In the genomic region with DNA sequence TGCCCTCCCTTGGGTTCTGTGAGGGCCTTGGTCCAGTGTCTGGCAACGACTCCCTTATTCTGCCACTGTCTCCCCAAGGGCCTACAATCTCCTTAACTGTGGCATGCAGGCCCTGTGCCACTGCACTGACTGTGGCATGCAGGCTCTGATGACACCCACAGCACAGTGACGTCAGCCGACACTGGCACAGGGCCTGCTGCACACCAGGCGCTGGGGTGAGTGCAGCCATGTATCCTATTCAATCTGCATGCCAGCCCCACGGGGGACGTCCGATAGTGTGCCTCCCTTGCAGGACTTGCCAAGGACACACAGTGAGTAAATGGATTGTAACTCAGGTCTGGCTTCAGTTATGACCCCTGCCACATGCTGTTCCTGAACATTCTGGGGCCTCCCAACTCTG, we compare ENCODE assay signal across 11 cellular contexts. TPM values are rescaled to one million over a fixed set of nuclear protein-coding genes. Genes with fewer than 3 reads are reported as not detected.
DNase-seq lines count a peak whose midpoint lies in the region; ATAC-seq, FAIRE-seq and TF ChIP-seq lines count a peak whose summit lies in the region.
"Had no signal": no experiment of that assay in that cellular context is flagged by ENCODE, and none has a peak within 500 bp of the region (broad histone marks: within the 10 kb centered on the region; RNA-seq: fewer than 3 reads in every experiment).

No MANE protein-coding gene starts in this region.

- intact Hi-C loops in left colon (cut with DNase I, micrococcal nuclease) = no loop called here

- H3K27me3 Mint-ChIP-seq in HFFc6 (ENCODE audit: insufficient read depth) = no peaks in the 10 kb centered on the region; the same call in 1 of the 2 replicates
- H3K27me3 Mint-ChIP-seq: T-helper 17 cell had no signal

- H3K9me3 ChIP-seq in SJCRH30 (replicated peaks) = 0 out of 2 replicates have a peak, but pooled peaks cover 6% of the 10 kb centered on the region

- H3K4me1 Mint-ChIP-seq in HFFc6 (ENCODE audit: low read depth) = peaks cover 10% of the 10 kb centered on the region
- H3K4me1 Mint-ChIP-seq: immature natural killer cell had no signal

- H3K27ac ChIP-seq in SJCRH30 = no peak overlapping the region

- H3K4me3 ChIP-seq in bronchial epithelial cell (ENCODE audit: low read depth, low read length) (no peak overlapping the region), SJCRH30 (no peak overlapping the region)

- FAIRE-seq in bronchial epithelial cell (lab: Jason Lieb, UNC) = no peak

- peaks cover 45% of the 10 kb centered on the region for H3K4me1 ChIP-seq in SJCRH30

- H3K27ac Mint-ChIP-seq in HFFc6 = no peak overlapping the region
- H3K27ac Mint-ChIP-seq: T-helper 17 cell had no signal

- H3K36me3 ChIP-seq in bronchial epithelial cell (ENCODE audit: control insufficient read depth, insufficient read depth, low read length) (no peaks in the 10 kb centered on the region), SJCRH30 (no peaks in the 10 kb centered on the region)

- DNase-seq in HFFc6 = peak; percentile 37
- DNase-seq in bronchial epithelial cell (ENCODE audit: low read depth) = peak; percentile 27
- DNase-seq in left colon = peak; percentile 47 to 53
- DNase-seq in superior temporal gyrus (ENCODE audit: extremely low spot score) = peak; percentile 57
- DNase-seq in NCI-H2171 (lab: John Stamatoyannopoulos, UW) = no peak
- no peak for DNase-seq in activated effector memory CD4-positive, alpha-beta T cell treated with anti-CD3 and anti-CD28 coated beads, Interleukin-2, amount 50 U/mL, for 16 hours
- DNase-seq in SJCRH30 = no peak
- DNase-seq: immature natural killer cell, NCI-H524, T-helper 17 cell had no signal

- no peak for TF ChIP-seq CTCF in HFFc6 (IDR thresholded peaks at IDR 0.05)
- TF ChIP-seq CTCF in bronchial epithelial cell (IDR thresholded peaks at IDR 0.05; ENCODE audit: insufficient read depth, low read length, severe bottlenecking) = no peak

- no peaks in the 10 kb centered on the region for H3K27me3 ChIP-seq in bronchial epithelial cell (ENCODE audit: control insufficient read depth, insufficient read depth, low read length)
- no peaks in the 10 kb centered on the region for H3K27me3 ChIP-seq in SJCRH30

- no peak for ATAC-seq in left colon
- ATAC-seq in GM19467 (IDR thresholded peaks at IDR 0.05; ENCODE audit: unreplicated experiment) = no peak
- ATAC-seq: T-helper 17 cell had no signal

- H3K9me3 Mint-ChIP-seq in HFFc6 = no peaks in the 10 kb centered on the region
- H3K9me3 Mint-ChIP-seq: immature natural killer cell had no signal

- no peak overlapping the region for H3K4me3 Mint-ChIP-seq in HFFc6
- H3K4me3 Mint-ChIP-seq: immature natural killer cell, T-helper 17 cell had no signal

- no peaks in the 10 kb centered on the region for H3K36me3 Mint-ChIP-seq in HFFc6 (ENCODE audit: low read depth)
- H3K36me3 Mint-ChIP-seq: immature natural killer cell had no signal

RNA-seq across cellular contexts. Expression of a gene that starts 39.8 kb away (rescaled TPM):
- total RNA-seq in HFFc6 (2021; fragmentation: NEBNext Ultra II Directional; extraction: Animal tissue kit (Norgen Biotek cat#: 25700)) = 1 to 10 TPM in 1 of 6 experiments, under 1 TPM in 5; 0.17 to 1.1 (median 0.43) TPM
- total RNA-seq in bronchial epithelial cell = 0.26 and 0.38 TPM in 2 replicates
- total RNA-seq in left colon = 10 to 100 TPM; 20.9 to 24.6 TPM
- total RNA-seq in SJCRH30 (2014; rRNA removed; shearing (Covaris generic)) = not detected in 2 replicates

RNA-seq across cellular contexts. Expression of a gene that starts 55.6 kb away (rescaled TPM):
- total RNA-seq in HFFc6 (2021; fragmentation: NEBNext Ultra II Directional; extraction: Animal tissue kit (Norgen Biotek cat#: 25700)) = 10 to 100 TPM; 33.0 to 49.2 (median 44.0) TPM
- total RNA-seq in bronchial epithelial cell (23.4 and 35.1 TPM in 2 replicates), left colon (10 to 100 TPM; 13.8 to 18.6 TPM)
- 62.5 and 65.2 TPM in 2 replicates for total RNA-seq in SJCRH30 (2014; rRNA removed; shearing (Covaris generic))

RNA-seq across cellular contexts. Expression of a gene that starts 59.2 kb away (rescaled TPM):
- total RNA-seq in HFFc6 (2021; fragmentation: NEBNext Ultra II Directional; extraction: Animal tissue kit (Norgen Biotek cat#: 25700)) = 1 to 10 TPM; 7.0 to 9.0 (median 7.9) TPM
- 7.2 and 8.4 TPM in 2 replicates for total RNA-seq in bronchial epithelial cell
- total RNA-seq in left colon = 10 to 100 TPM; 19.5 to 20.4 TPM
- total RNA-seq in SJCRH30 (2014; rRNA removed; shearing (Covaris generic)) = 84.4 and 88.9 TPM in 2 replicates

Comparison
In these comparisons a context has a peak if more than half of its experiments do, and no peak if none do; other contexts are left out.
1. DNase-seq: peak in HFFc6 (single experiment), bronchial epithelial cell (single experiment), left colon (2 of 2) and superior temporal gyrus (single experiment); none in NCI-H2171 (single experiment), activated effector memory CD4-positive, alpha-beta T cell treated with anti-CD3 and anti-CD28 coated beads, Interleukin-2, amount 50 U/mL, for 16 hours (single experiment) and SJCRH30 (0 of 2).
2. RNA of a gene that starts 39.8 kb away (total RNA-seq): 20.9 to 24.6 TPM in left colon; 0.17 to 1.1 TPM in HFFc6, 0.26 to 0.38 TPM in bronchial epithelial cell and not detected in SJCRH30; every median in the first group is over 10 times any median in the second.